In genomic region chr1:42766723-42767509, GRCh38 we compare ENCODE assay signal across 8 cellular contexts.
DNase-seq lines count a peak whose midpoint lies in the region; ATAC-seq and TF ChIP-seq lines count a peak whose summit lies in the region.

Gene C1orf50 (plus strand): TSS chr1:42767249. CDS start chr1:42767312, 63 bp downstream.
Gene P3H1 (minus strand): TSS chr1:42767028. CDS start chr1:42766971, 57 bp downstream.

- no peak for TF ChIP-seq CTCF in OCI-LY3 (IDR thresholded peaks at IDR 0.05; ENCODE audit: low read depth, low read length)

- H2AFZ ChIP-seq in OCI-LY3 (ENCODE audit: low read depth, low read length): peak within 1 kb of the TSS; percentile 68

- peak within 1 kb of the TSS; percentile 89 for H3K4me2 ChIP-seq in OCI-LY3 (ENCODE audit: low read length)

- H3K27ac ChIP-seq in OCI-LY3 (ENCODE audit: low read length): peak within 1 kb of the TSS; percentile 34; the same call in 1 of the 2 replicates

- no peaks in the 10 kb centered on the region for H3K9me3 ChIP-seq in OCI-LY3 (ENCODE audit: insufficient read depth, low read length)

- H3K9ac ChIP-seq in OCI-LY3 (ENCODE audit: low read length): peak within 1 kb of the TSS; percentile 84

- H3K4me3 ChIP-seq in OCI-LY3 (ENCODE audit: low read length): peak within 1 kb of the TSS; percentile 97

- H4K20me1 ChIP-seq in OCI-LY3 (ENCODE audit: insufficient read depth, low read length): peaks cover 9% of the 10 kb centered on the region

- peaks cover 13% of the 10 kb centered on the region for H3K4me1 ChIP-seq in OCI-LY3 (ENCODE audit: low read length)

- ATAC-seq in GM21528 (IDR thresholded peaks at IDR 0.05; ENCODE audit: low FRiP score, unreplicated experiment): peak; percentile 88

- no peaks in the 10 kb centered on the region for H3K27me3 ChIP-seq in OCI-LY3 (ENCODE audit: low read depth, low read length)

- H3K79me2 ChIP-seq in OCI-LY3 (ENCODE audit: low read length): peaks cover 43% of the 10 kb centered on the region

- DNase-seq in DMS114 treated with DMSO at 0.1 percent for 48 hours (lab: John Stamatoyannopoulos, UW; ENCODE audit: unreplicated experiment) (peak; percentile 97), HuH-7.5 (ENCODE audit: low spot score) (peak; percentile 86), activated T-cell treated with anti-CD3 and anti-CD28 coated beads for 24 hours (ENCODE audit: low read depth) (peak; percentile 99), epidermal melanocyte (ENCODE audit: insufficient read length, low spot score) (peak; percentile 84), middle frontal gyrus (ENCODE audit: extremely low spot score, low spot score) (peak; percentile 100)
- DNase-seq in stimulated activated CD8-positive, alpha-beta memory T cell treated with anti-CD3 and anti-CD28 coated beads, Interleukin-2, amount 100 ng/mL, for 1 hour (ENCODE audit: low read depth in 2 of 2): peak; percentile 99

- H3K36me3 ChIP-seq in OCI-LY3 (replicated peaks; ENCODE audit: low read depth, low read length): no peaks in the 10 kb centered on the region

Comparison
In these comparisons a context has a peak if more than half of its experiments do, and no peak if none do; other contexts are left out.
1. Peak in every context shown above with its lines: DNase-seq, ATAC-seq, H3K4me3 ChIP-seq and H3K27ac ChIP-seq.